8 cellular contexts compared by ENCODE assay signal in genomic region chr1:39900662-39901485, GRCh38. TPM values are rescaled to one million over a fixed set of nuclear protein-coding genes. Genes with fewer than 3 reads are reported as not detected.
A peak's percentile ranks its signal among the peaks of the same experiment; 100 is the strongest.
DNase-seq lines count a peak whose midpoint lies in the region; ATAC-seq and TF ChIP-seq lines count a peak whose summit lies in the region.

No MANE protein-coding gene starts in this region.

- in situ Hi-C loops in GM13976 (cut with MboI; ENCODE audit: low sequenced_read_pairs, unreplicated experiment), result loop anchor here (25.0 kb wide), 1 partner anchor 89 kb away; no protein-coding TSS in a partner anchor

- DNase-seq in GM13976 (ENCODE audit: low spot score) (peak; percentile 42), NCI-H526 treated with DMSO at 0.1 percent for 48 hours (lab: John Stamatoyannopoulos, UW) (peak; percentile 55), MCF 10A (ENCODE audit: unreplicated experiment) (no peak), left lung (peak in 1 of 2 donors; percentile 81), Ammon's horn (ENCODE audit: low spot score) (no peak)

- peaks cover 20 to 91% of the 10 kb centered on the region in 2 donors for H3K27me3 ChIP-seq in left lung
- peaks cover 49% of the 10 kb centered on the region for H3K27me3 ChIP-seq in thymus (ENCODE audit: control insufficient read depth, insufficient read depth)

- H3K4me3 Mint-ChIP-seq in MCF 10A (ENCODE audit: unreplicated experiment), result peak overlapping the region; percentile 68

- no peaks in the 10 kb centered on the region for H3K36me3 ChIP-seq in left lung
- H3K36me3 ChIP-seq in thymus (ENCODE audit: control insufficient read depth, insufficient read depth), result no peaks in the 10 kb centered on the region

- ATAC-seq in left lung (peak; percentile 32), HG02973 (IDR thresholded peaks at IDR 0.05; ENCODE audit: unreplicated experiment) (no peak)

- no peaks in the 10 kb centered on the region for H3K36me3 Mint-ChIP-seq in MCF 10A (ENCODE audit: insufficient read depth, unreplicated experiment)

- intact Hi-C loops in MCF 10A (cut with micrococcal nuclease) (loop anchor here (5.0 kb wide), 2 partner anchors 49 to 71 kb away; no protein-coding TSS in a partner anchor), left lung (cut with DNase I) (loop anchor here in 1 of 2 donors (5.0 kb wide), 1 partner anchor 84 kb away; no protein-coding TSS in a partner anchor)

- H3K27me3 Mint-ChIP-seq in MCF 10A (ENCODE audit: insufficient read depth, unreplicated experiment), result peaks cover 14% of the 10 kb centered on the region

- no TSS peak for BruUV-seq in MCF 10A (replicated peaks; lab: Mats Ljungman, UMichigan)

- H3K4me1 ChIP-seq in left lung (peaks cover 6 to 27% of the 10 kb centered on the region in 2 donors), thymus (ENCODE audit: control insufficient read depth, insufficient read depth, low read length) (peaks cover 8% of the 10 kb centered on the region)

- POLR2A ChIA-PET in MCF 10A (lab: Yijun Ruan, JAX), result interaction anchor here (0.7 to 5.1 kb wide), 12 partner anchors 8 to 139 kb away, joined by 3 to 47 read pairs (median 4); partner anchors contain the start of genes CAP1 and TRIT1

- 8% methylated on average over 68 of the region's 68 CpGs for WGBS in thymus

- H3K9me3 ChIP-seq in left lung, result no peaks in the 10 kb centered on the region
- no peaks in the 10 kb centered on the region for H3K9me3 ChIP-seq in thymus (ENCODE audit: control insufficient read depth)

- H3K4me3 ChIP-seq in left lung (peak overlapping the region; percentile 55 to 57), thymus (ENCODE audit: low read length) (peak overlapping the region; percentile 61)

- TF ChIP-seq CTCF in 22Rv1 (IDR thresholded peaks at IDR 0.05) (no peak), GM13976 (IDR thresholded peaks at IDR 0.05; ENCODE audit: borderline replicate concordance, control extremely low read depth, extremely low read depth, insufficient read depth, missing control alignments) (no peak), MCF 10A (IDR thresholded peaks at IDR 0.05; ENCODE audit: unreplicated experiment) (no peak), left lung (IDR thresholded peaks at IDR 0.05) (no peak)

- CTCF ChIA-PET in MCF 10A (lab: Yijun Ruan, JAX), result interaction anchor here (0.5 to 4.6 kb wide), 12 partner anchors 8 to 1107 kb away, joined by 3 to 48 read pairs (median 10); partner anchors contain the start of gene TRIT1

- no peaks in the 10 kb centered on the region for H3K4me1 Mint-ChIP-seq in MCF 10A (ENCODE audit: insufficient read depth, unreplicated experiment)

- peak overlapping the region; percentile 30; the same call in 1 of the 2 replicates for H3K27ac ChIP-seq in 22Rv1
- peak overlapping the region; percentile 34 to 65 for H3K27ac ChIP-seq in left lung
- H3K27ac ChIP-seq in thymus (ENCODE audit: low read depth), result no peak overlapping the region

- no peaks in the 10 kb centered on the region for H3K9me3 Mint-ChIP-seq in MCF 10A (ENCODE audit: unreplicated experiment)

- H3K27ac Mint-ChIP-seq in MCF 10A (ENCODE audit: low read depth, unreplicated experiment), result no peak overlapping the region

RNA-seq across cellular contexts. Expression of gene MYCL, which starts 0.8 kb away (rescaled TPM):
- 0.63 and 1.1 TPM in 2 replicates for total RNA-seq in MCF 10A (2022)
- 1 to 10 TPM; 2.7 to 4.3 TPM for total RNA-seq in left lung
- polyA plus RNA-seq in thymus, result 8.9 TPM

RNA-seq across cellular contexts. Expression of gene TRIT1, which starts 17.6 kb away (rescaled TPM):
- total RNA-seq in MCF 10A (2022) (27.4 and 30.6 TPM in 2 replicates), left lung (10 to 100 TPM; 10.5 to 13.1 TPM)
- polyA plus RNA-seq in thymus, result 27.2 TPM

RNA-seq across cellular contexts. Expression of gene MFSD2A, which starts 54.1 kb away (rescaled TPM):
- total RNA-seq in MCF 10A (2022), result 49.1 and 52.9 TPM in 2 replicates
- total RNA-seq in left lung, result 100 to 1,000 TPM in 1 of 2 donors, 10 to 100 TPM in 1; 98.0 to 114 TPM
- 2.9 TPM for polyA plus RNA-seq in thymus

Comparison
In these comparisons a context has a peak if more than half of its experiments do, and no peak if none do; other contexts are left out.
1. DNase-seq: peak in GM13976 (single experiment) and NCI-H526 treated with DMSO at 0.1 percent for 48 hours (single experiment); none in MCF 10A (single experiment) and Ammon's horn (single experiment).